Comparison of ENCODE assay signal across 9 cellular contexts in genomic region chr20:38165089-38165965, GRCh38. TPM values are rescaled to one million over a fixed set of nuclear protein-coding genes. Genes with fewer than 3 reads are reported as not detected.
DNase-seq lines count a peak whose midpoint lies in the region; ATAC-seq and TF ChIP-seq lines count a peak whose summit lies in the region.
"Had no signal": no experiment of that assay in that cellular context is flagged by ENCODE, and none has a peak within 500 bp of the region (broad histone marks: within the 10 kb centered on the region; RNA-seq: fewer than 3 reads in every experiment).

Gene TGM2, minus strand, starts transcription at chr20:38165270. Its CDS starts 72 bp downstream, at chr20:38165198.

- peaks cover 23% of the 10 kb centered on the region for H3K4me1 Mint-ChIP-seq in activated naive CD8-positive, alpha-beta T cell treated with anti-CD3 and anti-CD28 coated beads, Interleukin-2, amount 10 ng/mL, durations not matched to agents 7 days and 5 days

- H3K9me3 Mint-ChIP-seq in activated naive CD8-positive, alpha-beta T cell treated with anti-CD3 and anti-CD28 coated beads, Interleukin-2, amount 10 ng/mL, durations not matched to agents 7 days and 5 days = no peaks in the 10 kb centered on the region
- H3K9me3 Mint-ChIP-seq: stimulated activated naive CD8-positive, alpha-beta T cell treated with anti-CD3 and anti-CD28 coated beads, Interleukin-15, Interleukin-2, amounts not matched to agents 100 ng/mL and 50 ng/mL, for 24 hours had no signal

- H2AFZ ChIP-seq in ACC112 (ENCODE audit: low read length, unreplicated experiment) = no peak within 1 kb of the TSS

- ATAC-seq in GM18858 (IDR thresholded peaks at IDR 0.05; ENCODE audit: unreplicated experiment) = peak; percentile 46
- peak; percentile 83 for ATAC-seq in HG03565 (IDR thresholded peaks at IDR 0.05; ENCODE audit: unreplicated experiment)
- peak; percentile 80 for ATAC-seq in activated naive CD8-positive, alpha-beta T cell treated with anti-CD3 and anti-CD28 coated beads, Interleukin-2, amount 10 ng/mL, durations not matched to agents 7 days and 5 days (ENCODE audit: low read depth)

- no peaks in the 10 kb centered on the region for H3K9me3 ChIP-seq in prostate gland

- intact Hi-C loops in cardiac septum (cut with DNase I) (loop anchor here (2.0 kb wide), 3 partner anchors 91 to 107 kb away; no protein-coding TSS in a partner anchor), prostate gland (cut with DNase I) (loop anchor here (1.0 to 5.0 kb wide), 3 partner anchors 57 to 108 kb away; no protein-coding TSS in a partner anchor)

- CTCF ChIA-PET in RWPE1 (lab: Yijun Ruan, JAX) = interaction anchor here (0.7 to 5.7 kb wide), 18 partner anchors 12 to 243 kb away, joined by 3 to 47 read pairs (median 5); no protein-coding TSS in a partner anchor

- H3K27ac Mint-ChIP-seq in activated naive CD8-positive, alpha-beta T cell treated with anti-CD3 and anti-CD28 coated beads, Interleukin-2, amount 10 ng/mL, durations not matched to agents 7 days and 5 days = no peak within 1 kb of the TSS
- H3K27ac Mint-ChIP-seq: stimulated activated naive CD8-positive, alpha-beta T cell treated with anti-CD3 and anti-CD28 coated beads, Interleukin-15, Interleukin-2, amounts not matched to agents 100 ng/mL and 50 ng/mL, for 24 hours had no signal

- peak; percentile 60 for TF ChIP-seq POLR2A in prostate gland (IDR thresholded peaks at IDR 0.05)

- peaks cover 24% of the 10 kb centered on the region for H3K27me3 Mint-ChIP-seq in activated naive CD8-positive, alpha-beta T cell treated with anti-CD3 and anti-CD28 coated beads, Interleukin-2, amount 10 ng/mL, durations not matched to agents 7 days and 5 days

- H3K27me3 ChIP-seq in ACC112 (ENCODE audit: insufficient read depth, low read length) (no peaks in the 10 kb centered on the region), prostate gland (replicated peaks; ENCODE audit: insufficient read depth) (no peaks in the 10 kb centered on the region)

- H3K27ac ChIP-seq in ACC112 (ENCODE audit: low read depth, low read length) (no peak within 1 kb of the TSS), RWPE1 (peak within 1 kb of the TSS; percentile 86; the same call in 1 of the 2 replicates), prostate gland (peak within 1 kb of the TSS; percentile 55 to 64)

- H3K36me3 ChIP-seq in ACC112 (ENCODE audit: insufficient read depth, low read length) (no peaks in the 10 kb centered on the region), prostate gland (no peaks in the 10 kb centered on the region)

- WGBS in prostate gland = 12% methylated on average over 46 of the region's 46 CpGs

- H3K36me3 Mint-ChIP-seq in activated naive CD8-positive, alpha-beta T cell treated with anti-CD3 and anti-CD28 coated beads, Interleukin-2, amount 10 ng/mL, durations not matched to agents 7 days and 5 days = no peaks in the 10 kb centered on the region

- H3K4me3 ChIP-seq in ACC112 (ENCODE audit: low read depth, low read length) (peak within 1 kb of the TSS; percentile 42), prostate gland (peak within 1 kb of the TSS; percentile 30 to 43)

- no peaks in the 10 kb centered on the region for H3K79me2 ChIP-seq in ACC112 (ENCODE audit: control insufficient read depth, insufficient read depth, low read length, unreplicated experiment)

- TF ChIP-seq CTCF in RWPE1 (conservative IDR thresholded peaks at IDR 0.05; ENCODE audit: low read depth) = peak; percentile 89
- TF ChIP-seq CTCF in prostate gland (IDR thresholded peaks at IDR 0.05) = peak; percentile 91 to 97 (median 94)

- H3K4me1 ChIP-seq in ACC112 (ENCODE audit: control insufficient read depth, insufficient read depth, low read length, unreplicated experiment) (peaks cover 24% of the 10 kb centered on the region), prostate gland (replicated peaks) (peaks cover 2% of the 10 kb centered on the region)

- peak within 1 kb of the TSS; percentile 33 for H3K4me3 Mint-ChIP-seq in activated naive CD8-positive, alpha-beta T cell treated with anti-CD3 and anti-CD28 coated beads, Interleukin-2, amount 10 ng/mL, durations not matched to agents 7 days and 5 days
- H3K4me3 Mint-ChIP-seq: stimulated activated naive CD8-positive, alpha-beta T cell treated with anti-CD3 and anti-CD28 coated beads, Interleukin-15, Interleukin-2, amounts not matched to agents 100 ng/mL and 50 ng/mL, for 24 hours had no signal

- POLR2A ChIA-PET in RWPE1 (lab: Yijun Ruan, JAX; ENCODE audit: low non-redundant PET) = no interaction called here
- POLR2A ChIA-PET in activated naive CD8-positive, alpha-beta T cell treated with anti-CD3 and anti-CD28 coated beads, Interleukin-2, amount 10 ng/mL, durations not matched to agents 7 days and 5 days (lab: Charles Lee) = no interaction called here

- peak; percentile 71 for DNase-seq in RWPE1 (ENCODE audit: low spot score)
- DNase-seq in activated naive CD8-positive, alpha-beta T cell treated with anti-CD3 and anti-CD28 coated beads, Interleukin-2, amount 10 ng/mL, durations not matched to agents 7 days and 5 days = peak; percentile 74
- DNase-seq in cardiac septum (ENCODE audit: low spot score) = peak; percentile 90
- DNase-seq in prostate gland (ENCODE audit: low spot score) = peak; percentile 72
- no peak for DNase-seq in cortex of kidney (lab: John Stamatoyannopoulos, UW)

RNA-seq across cellular contexts. Expression of gene TGM2, which starts in this region (rescaled TPM):
- under 1 TPM; 0.43 to 0.50 TPM for total RNA-seq in activated naive CD8-positive, alpha-beta T cell treated with anti-CD3 and anti-CD28 coated beads, Interleukin-2, amount 10 ng/mL, durations not matched to agents 7 days and 5 days
- total RNA-seq in cardiac septum (792 TPM), prostate gland (100 to 1,000 TPM in 1 of 2 donors, 10 to 100 TPM in 1; 39.6 to 157 TPM)

Comparison
In these comparisons a context has a peak if more than half of its experiments do, and no peak if none do; other contexts are left out.
1. RNA of gene TGM2 (total RNA-seq): 792 TPM in cardiac septum (single experiment) and 39.6 to 157 TPM in prostate gland; 0.43 to 0.50 TPM in activated naive CD8-positive, alpha-beta T cell treated with anti-CD3 and anti-CD28 coated beads, Interleukin-2, amount 10 ng/mL, durations not matched to agents 7 days and 5 days; every median in the first group is over 10 times any median in the second.
2. Peak in DNase-seq and ATAC-seq in activated naive CD8-positive, alpha-beta T cell treated with anti-CD3 and anti-CD28 coated beads, Interleukin-2, amount 10 ng/mL, durations not matched to agents 7 days and 5 days; RNA of the gene not detected or under 1 TPM.
3. Peak in every context shown above with its lines, with median percentiles within 50 percentile points of each other: ATAC-seq.